ENCODE assay signal across 8 cellular contexts in the genomic region with DNA sequence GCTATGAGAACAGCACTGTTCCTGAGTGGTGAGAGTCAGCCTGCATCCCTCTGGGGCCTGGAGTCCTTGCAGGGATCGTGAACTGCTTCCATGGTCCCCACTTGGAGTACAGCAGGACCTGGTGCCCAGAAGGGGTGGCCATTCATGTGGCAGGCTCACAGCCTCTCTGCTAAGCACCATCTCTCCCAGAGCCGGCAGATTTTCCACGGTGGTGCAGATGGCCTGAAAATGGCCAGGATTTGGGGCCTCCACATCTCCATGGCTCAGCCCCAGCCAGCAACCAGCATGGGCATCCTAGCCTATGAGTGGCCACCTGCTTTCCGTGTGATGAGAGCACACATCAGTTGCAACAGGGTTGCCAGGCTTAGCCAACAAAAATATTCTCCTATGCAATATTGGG.
"Had no signal": no experiment of that assay in that cellular context is flagged by ENCODE, and none has a peak within 500 bp of the region (broad histone marks: within the 10 kb centered on the region; RNA-seq: fewer than 3 reads in every experiment).

No MANE protein-coding gene starts in this region.

- H3K9me3 ChIP-seq: testis had no signal

- H3K4me1 ChIP-seq: esophagus muscularis mucosa, parathyroid adenoma, testis had no signal

- H3K9me3 Mint-ChIP-seq: neural crest cell had no signal

- H3K27me3 ChIP-seq: testis had no signal

- H3K27ac ChIP-seq: esophagus muscularis mucosa, parathyroid adenoma, testis had no signal

- H3K4me3 ChIP-seq: esophagus muscularis mucosa, testis had no signal

- DNase-seq: activated gamma-delta T cell; dermis blood vessel endothelial cell; stimulated activated CD4-positive, alpha-beta T cell treated with anti-CD3 and anti-CD28 coated beads, Interleukin-2, amount 100 ng/mL, for 48 hours; T-helper 9 cell; testis had no signal

- H3K4me3 Mint-ChIP-seq: neural crest cell had no signal

- H3K36me3 ChIP-seq: esophagus muscularis mucosa had no signal
